In the genomic region with DNA sequence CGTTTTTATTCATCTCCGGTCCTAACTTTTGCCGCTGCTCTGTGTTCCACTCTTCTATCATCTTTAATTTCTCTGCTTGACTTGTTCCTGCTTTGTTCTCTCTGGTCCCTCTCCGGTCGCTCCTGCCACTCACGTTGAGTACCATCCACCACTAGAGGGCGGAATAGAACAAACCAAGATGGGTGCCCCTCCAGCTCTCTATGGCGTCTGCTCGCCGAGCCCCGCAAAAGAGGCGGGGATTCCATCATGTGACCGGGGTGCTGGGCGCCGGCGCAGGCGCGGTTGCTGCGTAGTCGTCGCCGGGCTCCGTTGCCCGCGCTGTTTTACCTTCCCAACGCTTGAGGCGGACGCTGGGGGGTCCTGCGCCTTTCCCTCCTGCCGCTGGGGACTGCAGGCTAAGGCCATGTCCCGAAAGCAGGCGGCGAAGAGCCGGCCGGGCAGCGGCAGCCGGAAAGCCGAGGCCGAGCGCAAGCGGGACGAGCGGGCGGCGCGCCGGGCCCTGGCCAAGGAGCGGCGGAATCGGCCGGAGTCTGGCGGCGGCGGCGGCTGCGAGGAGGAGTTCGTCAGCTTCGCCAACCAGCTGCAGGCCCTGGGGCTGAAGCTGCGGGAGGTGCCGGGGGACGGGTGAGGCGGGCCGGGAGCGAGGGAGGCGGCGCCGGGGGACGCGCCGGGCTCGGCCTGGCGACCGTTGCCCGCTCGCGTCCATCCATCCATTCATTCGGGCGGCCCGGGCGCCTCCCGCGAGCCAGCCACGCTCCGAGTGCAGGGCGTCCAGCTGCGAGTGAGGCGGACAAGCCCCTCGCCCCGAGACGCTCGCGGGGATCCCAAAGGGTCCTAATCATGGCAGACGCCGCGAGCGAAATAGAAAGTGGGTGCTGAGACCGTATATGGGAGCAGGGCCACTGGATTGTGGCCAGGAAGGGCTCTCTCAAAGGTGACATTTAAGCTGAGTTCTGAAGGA, we compare ENCODE assay signal across 8 cellular contexts. TPM values are rescaled to one million over a fixed set of nuclear protein-coding genes. Genes with fewer than 3 reads are reported as not detected.
A peak's percentile ranks its signal among the peaks of the same experiment; 100 is the strongest.
DNase-seq lines count a peak whose midpoint lies in the region; ATAC-seq, FAIRE-seq and TF ChIP-seq lines count a peak whose summit lies in the region.

A gene with protein sequence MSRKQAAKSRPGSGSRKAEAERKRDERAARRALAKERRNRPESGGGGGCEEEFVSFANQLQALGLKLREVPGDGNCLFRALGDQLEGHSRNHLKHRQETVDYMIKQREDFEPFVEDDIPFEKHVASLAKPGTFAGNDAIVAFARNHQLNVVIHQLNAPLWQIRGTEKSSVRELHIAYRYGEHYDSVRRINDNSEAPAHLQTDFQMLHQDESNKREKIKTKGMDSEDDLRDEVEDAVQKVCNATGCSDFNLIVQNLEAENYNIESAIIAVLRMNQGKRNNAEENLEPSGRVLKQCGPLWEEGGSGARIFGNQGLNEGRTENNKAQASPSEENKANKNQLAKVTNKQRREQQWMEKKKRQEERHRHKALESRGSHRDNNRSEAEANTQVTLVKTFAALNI (plus strand): TSS at position 285 of the 961 bp plus-strand sequence. CDS start 119 bp downstream, at position 404.

- H3K4me3 ChIP-seq in A549 (peak within 1 kb of the TSS; percentile 80), iPS DF 6.9 (ENCODE audit: low read length) (peak within 1 kb of the TSS; percentile 77), skeletal muscle cell (ENCODE audit: low read depth, low read length) (peak within 1 kb of the TSS; percentile 87)

- no peaks in the 10 kb centered on the region for H3K36me3 ChIP-seq in iPS DF 6.9 (ENCODE audit: control insufficient read depth, insufficient read depth, low read length)

- CTCF ChIA-PET in A549 (lab: Yijun Ruan, JAX) = interaction anchor here (0.8 to 4.6 kb wide), 14 partner anchors 10 to 271 kb away, joined by 3 to 27 read pairs (median 4); no protein-coding TSS in a partner anchor

- peak; percentile 39 to 48; a peak in 4 of 5 replicates for TF ChIP-seq RAD21 in A549 (conservative IDR thresholded peaks at IDR 0.05 in 1 of 2, IDR thresholded peaks at IDR 0.05 in 1 of 2)

- peaks cover 11% of the 10 kb centered on the region; the same call in 2 of the 3 replicates for H3K4me1 ChIP-seq in A549
- H3K4me1 ChIP-seq in iPS DF 6.9 (ENCODE audit: control insufficient read depth, insufficient read depth, low read length) = no peaks in the 10 kb centered on the region

- H3K9me3 Mint-ChIP-seq in brain = peaks cover 0 to 4% (median 0%) of the 10 kb centered on the region in 5 experiments

- H3K4me3 Mint-ChIP-seq in brain = peak within 1 kb of the TSS; percentile 88 to 98 (median 94)

- DNase-seq in A549 (ENCODE audit: low read depth in 1 of 2, low spot score in 1 of 2) (peak; percentile 88 to 94), NCI-H2107 treated with DMSO at 0.1 percent for 48 hours (lab: John Stamatoyannopoulos, UW; ENCODE audit: unreplicated experiment) (peak; percentile 97), iPS DF 6.9 (ENCODE audit: low read depth, low spot score) (peak; percentile 96), skeletal muscle cell (ENCODE audit: low read depth) (peak; percentile 87)

- FAIRE-seq in A549 (lab: Jason Lieb, UNC) (no peak), TTC549 (lab: Jason Lieb, UNC) (peak; percentile 88)

- H3K9me3 ChIP-seq in A549 (no peaks in the 10 kb centered on the region), iPS DF 6.9 (ENCODE audit: control insufficient read depth, insufficient read depth, low read length) (no peaks in the 10 kb centered on the region)

- peak; percentile 78 for TF ChIP-seq POLR2A in A549 (IDR thresholded peaks at IDR 0.05; ENCODE audit: low read length)
- TF ChIP-seq POLR2A in GM18526 (IDR thresholded peaks at IDR 0.05; ENCODE audit: extremely low read depth, insufficient read length) = peak; percentile 80

- H3K27ac Mint-ChIP-seq in brain = peak within 1 kb of the TSS; percentile 84 to 93 (median 91)

- peaks cover 58% of the 10 kb centered on the region for H3K4me1 Mint-ChIP-seq in brain

- ATAC-seq in A549 (peak; percentile 98 to 99), HG03066 (IDR thresholded peaks at IDR 0.05; ENCODE audit: low read depth, unreplicated experiment) (peak; percentile 93)

- WGBS in A549 (ENCODE audit: missing lambda C conversion rate) = 3% methylated on average over 8 of the region's 97 CpGs
- no CpG with 5 or more reads among the region's 97 CpGs for WGBS in iPS DF 6.9 (ENCODE audit: insufficient coverage, insufficient read length)

- H3K27me3 Mint-ChIP-seq in brain = peaks cover 12% of the 10 kb centered on the region

- H3K36me3 Mint-ChIP-seq in brain = peaks cover 11% of the 10 kb centered on the region

- peak; percentile 59 for TF ChIP-seq CTCF in A549 (IDR thresholded peaks at IDR 0.05)
- TF ChIP-seq CTCF in brain (conservative IDR thresholded peaks at IDR 0.05) = peak; percentile 82 to 84

- H3K27ac ChIP-seq in A549 (peak within 1 kb of the TSS; percentile 83 to 100), iPS DF 6.9 (ENCODE audit: low read length) (no peak within 1 kb of the TSS)

- H3K27me3 ChIP-seq in iPS DF 6.9 (ENCODE audit: control insufficient read depth, insufficient read depth, low read length) = no peaks in the 10 kb centered on the region

- no peak for TF ChIP-seq EP300 in A549 (IDR thresholded peaks at IDR 0.05)

- peak within 1 kb of the TSS; percentile 98 for H3K4me2 ChIP-seq in A549

- POLR2A ChIA-PET in A549 (lab: Yijun Ruan, JAX) = interaction anchor here (0.9 kb wide), 2 partner anchors 10 to 12 kb away, joined by 4 to 10 read pairs; no protein-coding TSS in a partner anchor

TF ChIP-seq in A549, 52 proteins besides CTCF, POLR2A, EP300 and RAD21 (continues in another document):
- TF ChIP-seq HDAC2 (IDR thresholded peaks at IDR 0.05) (no peak), FOSL2 (IDR thresholded peaks at IDR 0.05) (no peak), FOSL2 (CRISPR knock-in tag; IDR thresholded peaks at IDR 0.05) (no peak), SMC3 (IDR thresholded peaks at IDR 0.05) (peak; percentile 30; the same call in 1 of the 3 replicates), NFE2L2 (conservative IDR thresholded peaks at IDR 0.05; ENCODE audit: low read length) (no peak), PHF8 (IDR thresholded peaks at IDR 0.05; ENCODE audit: borderline replicate concordance, low read depth) (peak; percentile 62), HOXA7 (CRISPR knock-in tag; IDR thresholded peaks at IDR 0.05) (no peak), MAFK (IDR thresholded peaks at IDR 0.05; ENCODE audit: partially characterized antibody) (no peak), HOXB5 (CRISPR knock-in tag; IDR thresholded peaks at IDR 0.05) (no peak), FOSB (CRISPR knock-in tag; IDR thresholded peaks at IDR 0.05) (no peak), ZNF302 (CRISPR knock-in tag; IDR thresholded peaks at IDR 0.05) (no peak)
- TF ChIP-seq, protein P1, sequence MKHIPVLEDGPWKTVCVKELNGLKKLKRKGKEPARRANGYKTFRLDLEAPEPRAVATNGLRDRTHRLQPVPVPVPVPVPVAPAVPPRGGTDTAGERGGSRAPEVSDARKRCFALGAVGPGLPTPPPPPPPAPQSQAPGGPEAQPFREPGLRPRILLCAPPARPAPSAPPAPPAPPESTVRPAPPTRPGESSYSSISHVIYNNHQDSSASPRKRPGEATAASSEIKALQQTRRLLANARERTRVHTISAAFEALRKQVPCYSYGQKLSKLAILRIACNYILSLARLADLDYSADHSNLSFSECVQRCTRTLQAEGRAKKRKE (CRISPR knock-in tag; IDR thresholded peaks at IDR 0.05; ENCODE audit: low read depth) = no peak
- TF ChIP-seq, protein P2, sequence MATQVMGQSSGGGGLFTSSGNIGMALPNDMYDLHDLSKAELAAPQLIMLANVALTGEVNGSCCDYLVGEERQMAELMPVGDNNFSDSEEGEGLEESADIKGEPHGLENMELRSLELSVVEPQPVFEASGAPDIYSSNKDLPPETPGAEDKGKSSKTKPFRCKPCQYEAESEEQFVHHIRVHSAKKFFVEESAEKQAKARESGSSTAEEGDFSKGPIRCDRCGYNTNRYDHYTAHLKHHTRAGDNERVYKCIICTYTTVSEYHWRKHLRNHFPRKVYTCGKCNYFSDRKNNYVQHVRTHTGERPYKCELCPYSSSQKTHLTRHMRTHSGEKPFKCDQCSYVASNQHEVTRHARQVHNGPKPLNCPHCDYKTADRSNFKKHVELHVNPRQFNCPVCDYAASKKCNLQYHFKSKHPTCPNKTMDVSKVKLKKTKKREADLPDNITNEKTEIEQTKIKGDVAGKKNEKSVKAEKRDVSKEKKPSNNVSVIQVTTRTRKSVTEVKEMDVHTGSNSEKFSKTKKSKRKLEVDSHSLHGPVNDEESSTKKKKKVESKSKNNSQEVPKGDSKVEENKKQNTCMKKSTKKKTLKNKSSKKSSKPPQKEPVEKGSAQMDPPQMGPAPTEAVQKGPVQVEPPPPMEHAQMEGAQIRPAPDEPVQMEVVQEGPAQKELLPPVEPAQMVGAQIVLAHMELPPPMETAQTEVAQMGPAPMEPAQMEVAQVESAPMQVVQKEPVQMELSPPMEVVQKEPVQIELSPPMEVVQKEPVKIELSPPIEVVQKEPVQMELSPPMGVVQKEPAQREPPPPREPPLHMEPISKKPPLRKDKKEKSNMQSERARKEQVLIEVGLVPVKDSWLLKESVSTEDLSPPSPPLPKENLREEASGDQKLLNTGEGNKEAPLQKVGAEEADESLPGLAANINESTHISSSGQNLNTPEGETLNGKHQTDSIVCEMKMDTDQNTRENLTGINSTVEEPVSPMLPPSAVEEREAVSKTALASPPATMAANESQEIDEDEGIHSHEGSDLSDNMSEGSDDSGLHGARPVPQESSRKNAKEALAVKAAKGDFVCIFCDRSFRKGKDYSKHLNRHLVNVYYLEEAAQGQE (IDR thresholded peaks at IDR 0.05) = no peak
- TF ChIP-seq, protein P3, sequence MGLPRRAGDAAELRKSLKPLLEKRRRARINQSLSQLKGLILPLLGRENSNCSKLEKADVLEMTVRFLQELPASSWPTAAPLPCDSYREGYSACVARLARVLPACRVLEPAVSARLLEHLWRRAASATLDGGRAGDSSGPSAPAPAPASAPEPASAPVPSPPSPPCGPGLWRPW (IDR thresholded peaks at IDR 0.05) = no peak

RNA-seq across cellular contexts. Expression of the gene that starts here (rescaled TPM):
- polyA plus RNA-seq in A549 (2011; rRNA removed) (4.5 and 4.9 TPM in 2 replicates), A549 (2017; fragmentation: RNase III; extraction: RNeasy Plus Mini Kit Qiagen cat#74134 plus additional on column Dnase treatment) (3.1 to 3.6 TPM (median 3.5 TPM) in 3 replicates), brain (ENCODE audit: insufficient read depth, low read depth, low replicate concordance) (2.8 TPM)
- 1.3 and 1.5 TPM in 2 replicates for polyA plus RNA-seq in A549 (2012; cell fraction: cytosol; rRNA removed)
- polyA plus RNA-seq in A549 (2012; cell fraction: nucleus; rRNA removed) = 3.3 and 5.5 TPM in 2 replicates
- 2.9 and 4.7 TPM in 2 replicates for polyA minus RNA-seq in A549 (2011; rRNA and poly(A)+ RNA removed)
